ENCODE assay signal across 13 cellular contexts in the genomic region with DNA sequence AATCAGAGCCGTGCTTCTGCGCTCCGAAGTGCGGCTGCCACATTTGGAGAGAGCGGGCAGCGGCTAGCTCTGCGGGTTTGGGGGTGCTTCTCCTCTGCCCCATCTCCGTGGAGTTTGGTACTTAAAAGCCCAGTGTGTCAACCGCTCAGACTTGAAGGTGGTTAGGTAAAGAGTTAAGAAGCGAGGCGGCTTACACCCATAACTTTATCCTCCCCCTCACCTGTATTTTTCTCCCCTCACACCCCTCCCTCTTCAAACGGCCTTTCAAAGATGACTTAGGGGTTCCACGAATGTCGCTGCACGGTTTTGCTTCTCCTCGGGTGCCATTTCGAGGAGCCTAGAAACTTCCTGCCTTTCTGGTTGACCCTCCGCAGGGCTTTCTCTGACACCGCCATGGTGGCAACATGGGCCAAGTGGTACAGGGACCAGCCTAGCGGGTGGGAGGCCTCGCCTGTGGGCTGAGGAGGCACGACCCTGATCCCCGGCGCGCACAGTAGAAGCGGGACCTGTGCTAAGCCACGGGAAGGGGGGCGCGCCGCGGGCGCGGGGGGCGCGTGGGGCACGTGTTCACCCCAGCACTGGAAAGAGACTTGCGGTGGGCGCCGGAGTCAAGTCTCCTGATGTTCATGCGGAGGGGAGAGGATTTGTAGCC. TPM values are rescaled to one million over a fixed set of nuclear protein-coding genes. Genes with fewer than 3 reads are reported as not detected.
DNase-seq lines count a peak whose midpoint lies in the region; ATAC-seq and TF ChIP-seq lines count a peak whose summit lies in the region.
"Had no signal": no experiment of that assay in that cellular context is flagged by ENCODE, and none has a peak within 500 bp of the region (broad histone marks: within the 10 kb centered on the region; RNA-seq: fewer than 3 reads in every experiment).

No MANE protein-coding gene starts in this region.

- H2AFZ ChIP-seq in neural progenitor cell (replicated peaks) (no peak overlapping the region), Karpas-422 (ENCODE audit: low read length) (no peak overlapping the region), PC-3 (ENCODE audit: low read length) (no peak overlapping the region)

- CTCF ChIA-PET in PC-3 (lab: Charles Lee), result no interaction called here

- no peak for ATAC-seq in heart left ventricle
- ATAC-seq in Right ventricle myocardium superior (ENCODE audit: poor library complexity), result no peak
- ATAC-seq in GM18511 (IDR thresholded peaks at IDR 0.05; ENCODE audit: unreplicated experiment), result no peak
- ATAC-seq in PC-3, result no peak

- peaks cover 53% of the 10 kb centered on the region for H3K27me3 Mint-ChIP-seq in neural progenitor cell (ENCODE audit: insufficient read depth, low read depth)

- peak overlapping the region in 7 of 12 donors; percentile 6 to 72 (median 61) for H3K4me3 ChIP-seq in heart left ventricle
- peak overlapping the region; percentile 46 for H3K4me3 ChIP-seq in neural progenitor cell
- no peak overlapping the region for H3K4me3 ChIP-seq in Karpas-422 (ENCODE audit: low read length)
- H3K4me3 ChIP-seq in PC-3 (ENCODE audit: low read length), result no peak overlapping the region

- TF ChIP-seq POLR2A in heart left ventricle (IDR thresholded peaks at IDR 0.05), result no peak

- H3K9me2 ChIP-seq in Karpas-422 (replicated peaks; ENCODE audit: insufficient read depth, low read length) (no peaks in the 10 kb centered on the region), PC-3 (replicated peaks; ENCODE audit: low read length) (no peaks in the 10 kb centered on the region)

- no peaks in the 10 kb centered on the region for H3K9me3 Mint-ChIP-seq in neural progenitor cell
- H3K9me3 Mint-ChIP-seq: activated CD4-positive, alpha-beta memory T cell treated with anti-CD3 and anti-CD28 coated beads for 36 hours had no signal

- H3K36me3 ChIP-seq in heart left ventricle (no peaks in the 10 kb centered on the region), neural progenitor cell (no peaks in the 10 kb centered on the region), Karpas-422 (ENCODE audit: insufficient read depth, low read length) (no peaks in the 10 kb centered on the region), PC-3 (ENCODE audit: low read depth, low read length) (no peaks in the 10 kb centered on the region)

- peaks cover 0 to 50% (median 0%) of the 10 kb centered on the region in 9 donors for H3K27me3 ChIP-seq in heart left ventricle
- H3K27me3 ChIP-seq in neural progenitor cell, result peaks cover 100% of the 10 kb centered on the region
- H3K27me3 ChIP-seq in Karpas-422 (ENCODE audit: low read length), result 0 out of 2 replicates have a peak, but pooled peaks cover 2% of the 10 kb centered on the region
- no peaks in the 10 kb centered on the region for H3K27me3 ChIP-seq in PC-3 (ENCODE audit: low read length)

- peak overlapping the region in 10 of 12 donors; percentile 71 to 94 (median 83) for H3K27ac ChIP-seq in heart left ventricle
- H3K27ac ChIP-seq in neural progenitor cell, result no peak overlapping the region
- H3K27ac ChIP-seq in Karpas-422 (ENCODE audit: low read length), result no peak overlapping the region
- no peak overlapping the region for H3K27ac ChIP-seq in PC-3 (ENCODE audit: low read length)

- H3K79me2 ChIP-seq in neural progenitor cell (ENCODE audit: low read depth), result no peaks in the 10 kb centered on the region
- H3K79me2 ChIP-seq in Karpas-422 (ENCODE audit: low read length), result no peaks in the 10 kb centered on the region
- H3K79me2 ChIP-seq in PC-3 (ENCODE audit: low read length), result no peaks in the 10 kb centered on the region

- no peak overlapping the region for H3K27ac Mint-ChIP-seq in neural progenitor cell
- H3K27ac Mint-ChIP-seq: activated CD4-positive, alpha-beta memory T cell treated with anti-CD3 and anti-CD28 coated beads for 36 hours; activated naive CD8-positive, alpha-beta T cell had no signal

- TF ChIP-seq CTCF in heart left ventricle (IDR thresholded peaks at IDR 0.05) (no peak), neural progenitor cell (IDR thresholded peaks at IDR 0.05) (no peak), PC-3 (conservative IDR thresholded peaks at IDR 0.05; ENCODE audit: low read depth, low read length) (no peak)

- no peaks in the 10 kb centered on the region for H3K36me3 Mint-ChIP-seq in neural progenitor cell
- H3K36me3 Mint-ChIP-seq: activated CD4-positive, alpha-beta memory T cell treated with anti-CD3 and anti-CD28 coated beads for 36 hours; activated naive CD8-positive, alpha-beta T cell had no signal

- intact Hi-C loops in heart left ventricle (cut with DNase I), result loop anchor here in 5 of 10 donors (5.0 to 10.0 kb wide), 8 partner anchors 33 to 771 kb away; a partner anchor contains a TSS
- intact Hi-C loops in Right ventricle myocardium superior (cut with DNase I), result no loop called here
- intact Hi-C loops in PC-3 (cut with micrococcal nuclease), result no loop called here

- POLR2A ChIA-PET in PC-3 (lab: Charles Lee; ENCODE audit: unreplicated experiment), result no interaction called here

- H3K4me2 ChIP-seq in neural progenitor cell, result peak overlapping the region; percentile 76
- no peak overlapping the region for H3K4me2 ChIP-seq in Karpas-422 (ENCODE audit: low read depth, low read length, poor library complexity, severe bottlenecking)
- no peak overlapping the region for H3K4me2 ChIP-seq in PC-3 (ENCODE audit: low read length)

- H3K4me1 ChIP-seq in heart left ventricle (peaks cover 7 to 73% (median 39%) of the 10 kb centered on the region in 12 donors), neural progenitor cell (peaks cover 63% of the 10 kb centered on the region), Karpas-422 (ENCODE audit: low read length) (no peaks in the 10 kb centered on the region), PC-3 (ENCODE audit: insufficient read depth, low read length) (peaks cover 3% of the 10 kb centered on the region; the same call in 1 of the 2 replicates)

- H3F3A ChIP-seq in neural progenitor cell (ENCODE audit: low read depth) (peaks cover 31% of the 10 kb centered on the region), PC-3 (ENCODE audit: low read length, unreplicated experiment) (no peaks in the 10 kb centered on the region)

- BruUV-seq in PC-3 (replicated peaks; lab: Mats Ljungman, UMichigan), result no TSS peak

- H3K9ac ChIP-seq in neural progenitor cell (no peak overlapping the region), Karpas-422 (ENCODE audit: low read length) (no peak overlapping the region), PC-3 (ENCODE audit: low read length) (no peak overlapping the region)

- peaks cover 46% of the 10 kb centered on the region for H4K20me1 ChIP-seq in neural progenitor cell (ENCODE audit: low read depth)
- H4K20me1 ChIP-seq in Karpas-422 (ENCODE audit: insufficient read depth, low read depth, low read length), result no peaks in the 10 kb centered on the region
- no peaks in the 10 kb centered on the region for H4K20me1 ChIP-seq in PC-3 (ENCODE audit: low read length)

- H3K4me3 Mint-ChIP-seq in neural progenitor cell, result peak overlapping the region; percentile 86
- H3K4me3 Mint-ChIP-seq: activated CD4-positive, alpha-beta memory T cell treated with anti-CD3 and anti-CD28 coated beads for 36 hours; activated naive CD8-positive, alpha-beta T cell had no signal

- H3K4me1 Mint-ChIP-seq in neural progenitor cell, result peaks cover 34% of the 10 kb centered on the region

- DNase-seq in heart left ventricle (peak in 1 of 5 donors; percentile 29), Right ventricle myocardium superior (no peak), globus pallidus (ENCODE audit: low spot score) (peak; percentile 37), neural progenitor cell (ENCODE audit: low spot score) (peak; percentile 70), Karpas-422 (no peak), PC-3 (no peak), NOMO-1 treated with dmso at 0.1 percent for 144 hours (lab: John Stamatoyannopoulos, UW; ENCODE audit: unreplicated experiment) (no peak)
- DNase-seq: activated CD4-positive, alpha-beta memory T cell treated with anti-CD3 and anti-CD28 coated beads for 36 hours; NCI-H1048; stimulated activated CD4-positive, alpha-beta T cell treated with anti-CD3 and anti-CD28 coated beads, Interleukin-4, amount 100 ng/mL, for 24 hours; T-helper 2 cell had no signal

- WGBS in heart left ventricle, 4 donors, result 68 to 89% (median 75%) methylated on average over 20 to 40 of the region's 40 CpGs

- no peaks in the 10 kb centered on the region for H3K9me3 ChIP-seq in heart left ventricle
- H3K9me3 ChIP-seq in neural progenitor cell (ENCODE audit: low read depth), result no peaks in the 10 kb centered on the region
- no peaks in the 10 kb centered on the region for H3K9me3 ChIP-seq in Karpas-422 (ENCODE audit: low read length)
- no peaks in the 10 kb centered on the region for H3K9me3 ChIP-seq in PC-3 (ENCODE audit: low read length)

RNA-seq across cellular contexts. Expression of a gene that starts 31.8 kb away (rescaled TPM):
- 100 to 1,000 TPM in 5 of 9 donors, 10 to 100 TPM in 4; 80.9 to 148 (median 116) TPM for total RNA-seq in heart left ventricle
- 10 to 100 TPM; 24.5 to 36.3 TPM for polyA plus RNA-seq in heart left ventricle
- total RNA-seq in Right ventricle myocardium superior, result 104 TPM
- 0.30 and 0.40 TPM in 2 replicates for total RNA-seq in neural progenitor cell (ENCODE audit: low replicate concordance)
- 1.0 and 3.6 TPM in 2 replicates for total RNA-seq in Karpas-422 (2014; rRNA removed; shearing (Covaris generic); ENCODE audit: low replicate concordance)
- total RNA-seq in PC-3 (2014; rRNA removed), result 18.6 and 25.3 TPM in 2 replicates
- total RNA-seq: activated CD4-positive, alpha-beta memory T cell treated with anti-CD3 and anti-CD28 coated beads for 36 hours had no signal

Comparison
In these comparisons a context has a peak if more than half of its experiments do, and no peak if none do; other contexts are left out.
1. DNase-seq: peak in globus pallidus (single experiment) and neural progenitor cell (single experiment); none in Right ventricle myocardium superior (single experiment), Karpas-422 (single experiment), PC-3 (single experiment) and NOMO-1 treated with dmso at 0.1 percent for 144 hours (single experiment).
2. H3K27ac ChIP-seq: peak in heart left ventricle (10 of 12); none in neural progenitor cell (single experiment), Karpas-422 (single experiment) and PC-3 (single experiment).
3. H3K4me3 ChIP-seq: peak in heart left ventricle (7 of 12) and neural progenitor cell (single experiment); none in Karpas-422 (single experiment) and PC-3 (single experiment).